Comparison of ENCODE assay signal across 1 cellular context in the genomic region with DNA sequence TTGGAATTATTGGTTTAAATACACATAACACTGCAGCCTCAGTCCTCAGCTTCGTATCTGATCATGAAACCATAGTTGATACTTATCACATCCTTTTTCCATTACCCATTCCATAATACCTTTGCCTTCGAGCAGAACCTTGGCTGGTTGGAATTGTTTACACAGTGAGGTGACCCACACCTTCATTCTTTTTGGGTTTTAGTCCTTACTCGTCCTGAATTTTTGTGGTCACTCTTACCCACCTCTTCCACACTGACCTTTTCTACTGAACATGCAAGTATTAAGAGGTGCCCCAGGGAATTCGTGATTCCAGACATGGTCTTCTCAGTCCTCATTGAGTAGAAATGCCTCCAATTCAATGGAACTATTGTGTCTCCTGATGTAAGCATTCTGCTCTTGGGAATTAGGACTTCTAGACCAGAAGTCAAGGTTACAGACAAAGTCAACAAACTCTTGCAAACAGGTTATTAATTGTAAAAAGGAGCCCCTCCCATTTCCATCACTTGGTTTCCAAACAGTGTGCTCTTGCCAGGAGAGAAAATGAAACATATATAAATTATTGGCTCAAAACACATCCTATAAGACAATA.
TF ChIP-seq lines count a peak whose summit lies in the region.

No MANE protein-coding gene starts in this region.

TF ChIP-seq in GM23338, 12 proteins besides CTCF, POLR2A, EP300 and RAD21 (continued from another document):
- TF ChIP-seq, protein P1, sequence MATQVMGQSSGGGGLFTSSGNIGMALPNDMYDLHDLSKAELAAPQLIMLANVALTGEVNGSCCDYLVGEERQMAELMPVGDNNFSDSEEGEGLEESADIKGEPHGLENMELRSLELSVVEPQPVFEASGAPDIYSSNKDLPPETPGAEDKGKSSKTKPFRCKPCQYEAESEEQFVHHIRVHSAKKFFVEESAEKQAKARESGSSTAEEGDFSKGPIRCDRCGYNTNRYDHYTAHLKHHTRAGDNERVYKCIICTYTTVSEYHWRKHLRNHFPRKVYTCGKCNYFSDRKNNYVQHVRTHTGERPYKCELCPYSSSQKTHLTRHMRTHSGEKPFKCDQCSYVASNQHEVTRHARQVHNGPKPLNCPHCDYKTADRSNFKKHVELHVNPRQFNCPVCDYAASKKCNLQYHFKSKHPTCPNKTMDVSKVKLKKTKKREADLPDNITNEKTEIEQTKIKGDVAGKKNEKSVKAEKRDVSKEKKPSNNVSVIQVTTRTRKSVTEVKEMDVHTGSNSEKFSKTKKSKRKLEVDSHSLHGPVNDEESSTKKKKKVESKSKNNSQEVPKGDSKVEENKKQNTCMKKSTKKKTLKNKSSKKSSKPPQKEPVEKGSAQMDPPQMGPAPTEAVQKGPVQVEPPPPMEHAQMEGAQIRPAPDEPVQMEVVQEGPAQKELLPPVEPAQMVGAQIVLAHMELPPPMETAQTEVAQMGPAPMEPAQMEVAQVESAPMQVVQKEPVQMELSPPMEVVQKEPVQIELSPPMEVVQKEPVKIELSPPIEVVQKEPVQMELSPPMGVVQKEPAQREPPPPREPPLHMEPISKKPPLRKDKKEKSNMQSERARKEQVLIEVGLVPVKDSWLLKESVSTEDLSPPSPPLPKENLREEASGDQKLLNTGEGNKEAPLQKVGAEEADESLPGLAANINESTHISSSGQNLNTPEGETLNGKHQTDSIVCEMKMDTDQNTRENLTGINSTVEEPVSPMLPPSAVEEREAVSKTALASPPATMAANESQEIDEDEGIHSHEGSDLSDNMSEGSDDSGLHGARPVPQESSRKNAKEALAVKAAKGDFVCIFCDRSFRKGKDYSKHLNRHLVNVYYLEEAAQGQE (IDR thresholded peaks at IDR 0.05; ENCODE audit: unreplicated experiment) = no peak
- TF ChIP-seq, protein P2, sequence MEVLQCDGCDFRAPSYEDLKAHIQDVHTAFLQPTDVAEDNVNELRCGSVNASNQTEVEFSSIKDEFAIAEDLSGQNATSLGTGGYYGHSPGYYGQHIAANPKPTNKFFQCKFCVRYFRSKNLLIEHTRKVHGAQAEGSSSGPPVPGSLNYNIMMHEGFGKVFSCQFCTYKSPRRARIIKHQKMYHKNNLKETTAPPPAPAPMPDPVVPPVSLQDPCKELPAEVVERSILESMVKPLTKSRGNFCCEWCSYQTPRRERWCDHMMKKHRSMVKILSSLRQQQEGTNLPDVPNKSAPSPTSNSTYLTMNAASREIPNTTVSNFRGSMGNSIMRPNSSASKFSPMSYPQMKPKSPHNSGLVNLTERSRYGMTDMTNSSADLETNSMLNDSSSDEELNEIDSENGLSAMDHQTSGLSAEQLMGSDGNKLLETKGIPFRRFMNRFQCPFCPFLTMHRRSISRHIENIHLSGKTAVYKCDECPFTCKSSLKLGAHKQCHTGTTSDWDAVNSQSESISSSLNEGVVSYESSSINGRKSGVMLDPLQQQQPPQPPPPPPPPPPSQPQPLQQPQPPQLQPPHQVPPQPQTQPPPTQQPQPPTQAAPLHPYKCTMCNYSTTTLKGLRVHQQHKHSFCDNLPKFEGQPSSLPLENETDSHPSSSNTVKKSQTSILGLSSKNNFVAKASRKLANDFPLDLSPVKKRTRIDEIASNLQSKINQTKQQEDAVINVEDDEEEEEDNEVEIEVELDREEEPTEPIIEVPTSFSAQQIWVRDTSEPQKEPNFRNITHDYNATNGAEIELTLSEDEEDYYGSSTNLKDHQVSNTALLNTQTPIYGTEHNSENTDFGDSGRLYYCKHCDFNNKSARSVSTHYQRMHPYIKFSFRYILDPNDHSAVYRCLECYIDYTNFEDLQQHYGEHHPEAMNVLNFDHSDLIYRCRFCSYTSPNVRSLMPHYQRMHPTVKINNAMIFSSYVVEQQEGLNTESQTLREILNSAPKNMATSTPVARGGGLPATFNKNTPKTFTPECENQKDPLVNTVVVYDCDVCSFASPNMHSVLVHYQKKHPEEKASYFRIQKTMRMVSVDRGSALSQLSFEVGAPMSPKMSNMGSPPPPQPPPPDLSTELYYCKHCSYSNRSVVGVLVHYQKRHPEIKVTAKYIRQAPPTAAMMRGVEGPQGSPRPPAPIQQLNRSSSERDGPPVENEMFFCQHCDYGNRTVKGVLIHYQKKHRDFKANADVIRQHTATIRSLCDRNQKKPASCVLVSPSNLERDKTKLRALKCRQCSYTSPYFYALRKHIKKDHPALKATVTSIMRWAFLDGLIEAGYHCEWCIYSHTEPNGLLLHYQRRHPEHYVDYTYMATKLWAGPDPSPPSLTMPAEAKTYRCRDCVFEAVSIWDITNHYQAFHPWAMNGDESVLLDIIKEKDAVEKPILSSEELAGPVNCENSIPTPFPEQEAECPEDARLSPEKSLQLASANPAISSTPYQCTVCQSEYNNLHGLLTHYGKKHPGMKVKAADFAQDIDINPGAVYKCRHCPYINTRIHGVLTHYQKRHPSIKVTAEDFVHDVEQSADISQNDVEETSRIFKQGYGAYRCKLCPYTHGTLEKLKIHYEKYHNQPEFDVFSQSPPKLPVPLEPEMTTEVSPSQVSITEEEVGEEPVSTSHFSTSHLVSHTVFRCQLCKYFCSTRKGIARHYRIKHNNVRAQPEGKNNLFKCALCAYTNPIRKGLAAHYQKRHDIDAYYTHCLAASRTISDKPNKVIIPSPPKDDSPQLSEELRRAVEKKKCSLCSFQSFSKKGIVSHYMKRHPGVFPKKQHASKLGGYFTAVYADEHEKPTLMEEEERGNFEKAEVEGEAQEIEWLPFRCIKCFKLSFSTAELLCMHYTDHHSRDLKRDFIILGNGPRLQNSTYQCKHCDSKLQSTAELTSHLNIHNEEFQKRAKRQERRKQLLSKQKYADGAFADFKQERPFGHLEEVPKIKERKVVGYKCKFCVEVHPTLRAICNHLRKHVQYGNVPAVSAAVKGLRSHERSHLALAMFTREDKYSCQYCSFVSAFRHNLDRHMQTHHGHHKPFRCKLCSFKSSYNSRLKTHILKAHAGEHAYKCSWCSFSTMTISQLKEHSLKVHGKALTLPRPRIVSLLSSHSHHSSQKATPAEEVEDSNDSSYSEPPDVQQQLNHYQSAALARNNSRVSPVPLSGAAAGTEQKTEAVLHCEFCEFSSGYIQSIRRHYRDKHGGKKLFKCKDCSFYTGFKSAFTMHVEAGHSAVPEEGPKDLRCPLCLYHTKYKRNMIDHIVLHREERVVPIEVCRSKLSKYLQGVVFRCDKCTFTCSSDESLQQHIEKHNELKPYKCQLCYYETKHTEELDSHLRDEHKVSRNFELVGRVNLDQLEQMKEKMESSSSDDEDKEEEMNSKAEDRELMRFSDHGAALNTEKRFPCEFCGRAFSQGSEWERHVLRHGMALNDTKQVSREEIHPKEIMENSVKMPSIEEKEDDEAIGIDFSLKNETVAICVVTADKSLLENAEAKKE (CRISPR knock-in tag; IDR thresholded peaks at IDR 0.05) = no peak
- TF ChIP-seq CREB1 (CRISPR knock-in tag; IDR thresholded peaks at IDR 0.05; ENCODE audit: low read depth) (no peak), STAT1 (IDR thresholded peaks at IDR 0.05; ENCODE audit: unreplicated experiment) (no peak)
